Comparison of ENCODE assay signal across 8 cellular contexts in the genomic region with DNA sequence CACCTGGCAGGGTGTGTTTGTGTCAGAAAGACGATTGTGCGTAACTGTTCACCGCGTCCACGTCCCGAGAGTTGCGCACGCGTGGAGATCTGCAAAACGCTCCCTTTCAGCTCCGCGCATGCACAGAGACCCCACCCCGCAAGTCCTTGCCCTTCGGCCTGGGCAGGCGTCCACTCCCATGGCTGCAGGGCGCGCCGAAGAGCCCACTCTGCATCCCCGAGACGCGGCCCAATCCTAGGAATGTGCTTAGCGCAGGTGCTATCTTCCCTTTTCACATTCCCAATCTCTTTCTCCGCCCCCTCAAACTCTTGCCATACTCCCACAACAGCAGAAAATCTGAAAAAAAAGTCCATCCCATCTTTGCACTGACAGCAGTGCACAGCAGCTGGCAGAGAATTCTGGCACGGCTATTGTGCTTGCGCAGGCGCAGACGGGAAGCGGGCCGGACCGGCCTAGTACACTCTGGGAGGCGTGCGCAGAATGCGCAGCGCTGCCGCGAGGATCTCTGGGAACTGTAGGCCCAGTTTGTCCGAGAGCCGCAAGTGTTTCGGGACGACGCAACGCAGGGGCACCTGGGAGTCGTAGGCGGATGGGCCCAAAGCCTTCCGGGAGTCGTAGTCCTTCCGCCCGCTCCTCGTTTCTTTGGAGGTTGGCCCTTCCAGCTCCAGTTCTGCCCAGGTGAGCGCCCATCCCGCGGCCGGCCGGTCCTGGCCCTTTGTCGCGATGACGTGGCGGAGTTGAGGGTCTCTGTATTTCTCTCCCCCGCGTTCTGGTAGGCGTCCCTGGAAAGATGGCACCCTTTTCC. TPM values are rescaled to one million over a fixed set of nuclear protein-coding genes. Genes with fewer than 3 reads are reported as not detected.
A peak's percentile ranks its signal among the peaks of the same experiment; 100 is the strongest.
DNase-seq lines count a peak whose midpoint lies in the region; TF ChIP-seq lines count a peak whose summit lies in the region.

No MANE protein-coding gene starts in this region.

- H3K4me3 ChIP-seq in neutrophil (ENCODE audit: low read depth in 1 of 2, low read length in 1 of 2) = peak overlapping the region; percentile 59 to 74

- POLR2A ChIA-PET in HEK293T (lab: Yijun Ruan, JAX) = interaction anchor here (0.6 to 1.6 kb wide), 5 partner anchors 9 to 227 kb away, joined by 3 to 8 read pairs (median 4); partner anchors contain the start of gene ZNF175

- peaks cover 14 to 27% of the 10 kb centered on the region in 2 experiments for H3K4me1 ChIP-seq in neutrophil (ENCODE audit: control insufficient read depth in 1 of 2, insufficient read depth in 1 of 2, low read depth in 1 of 2, low read length in 1 of 2)

- TF ChIP-seq CTCF in neutrophil (IDR thresholded peaks at IDR 0.05) = no peak

- H3K36me3 ChIP-seq in neutrophil = no peaks in the 10 kb centered on the region

- CTCF ChIA-PET in HEK293T (lab: Yijun Ruan, JAX) = no interaction called here

- H3K27me3 ChIP-seq in neutrophil = peaks cover 7% of the 10 kb centered on the region

- no peaks in the 10 kb centered on the region for H3K9me3 ChIP-seq in neutrophil

- peak overlapping the region; percentile 49 for H3K27ac ChIP-seq in neutrophil
- H3K27ac ChIP-seq in substantia nigra (ENCODE audit: low read depth, low read length, poor library complexity, severe bottlenecking) = peak overlapping the region; percentile 87

- DNase-seq in GM03348 (ENCODE audit: low spot score) (peak; percentile 99), HEK293T (ENCODE audit: extremely low spot score) (peak; percentile 97), MV-4-11 (lab: John Stamatoyannopoulos, UW) (peak; percentile 99), SK-N-DZ (ENCODE audit: low spot score) (peak; percentile 90), germinal center (ENCODE audit: low spot score) (peak; percentile 97), substantia nigra (lab: John Stamatoyannopoulos, UW) (peak; percentile 83 to 99 (median 98))
- DNase-seq in activated naive CD4-positive, alpha-beta T cell treated with anti-CD3 and anti-CD28 coated beads, Interleukin-2, amount 50 U/mL, for 16 hours = peak; percentile 96

TF ChIP-seq in HEK293T, 16 proteins besides CTCF, POLR2A, EP300 and RAD21:
- peak; percentile 59 for TF ChIP-seq L3MBTL2 (conservative IDR thresholded peaks at IDR 0.05)
- TF ChIP-seq FOXM1 (IDR thresholded peaks at IDR 0.05; ENCODE audit: borderline replicate concordance) = no peak
- TF ChIP-seq ELF4 (IDR thresholded peaks at IDR 0.05) = peak; percentile 51
- TF ChIP-seq, protein P1, sequence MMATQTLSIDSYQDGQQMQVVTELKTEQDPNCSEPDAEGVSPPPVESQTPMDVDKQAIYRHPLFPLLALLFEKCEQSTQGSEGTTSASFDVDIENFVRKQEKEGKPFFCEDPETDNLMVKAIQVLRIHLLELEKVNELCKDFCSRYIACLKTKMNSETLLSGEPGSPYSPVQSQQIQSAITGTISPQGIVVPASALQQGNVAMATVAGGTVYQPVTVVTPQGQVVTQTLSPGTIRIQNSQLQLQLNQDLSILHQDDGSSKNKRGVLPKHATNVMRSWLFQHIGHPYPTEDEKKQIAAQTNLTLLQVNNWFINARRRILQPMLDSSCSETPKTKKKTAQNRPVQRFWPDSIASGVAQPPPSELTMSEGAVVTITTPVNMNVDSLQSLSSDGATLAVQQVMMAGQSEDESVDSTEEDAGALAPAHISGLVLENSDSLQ (IDR thresholded peaks at IDR 0.05) = no peak
- TF ChIP-seq HDGF (IDR thresholded peaks at IDR 0.05; ENCODE audit: borderline replicate concordance) = no peak
- no peak for TF ChIP-seq LEF1 (IDR thresholded peaks at IDR 0.05; ENCODE audit: borderline replicate concordance)
- peak; percentile 80 for TF ChIP-seq SUZ12 (IDR thresholded peaks at IDR 0.05)
- no peak for TF ChIP-seq SP1 (IDR thresholded peaks at IDR 0.05)
- TF ChIP-seq TARDBP (IDR thresholded peaks at IDR 0.05) = no peak

RNA-seq across cellular contexts. Expression of gene ZNF175, which starts 23.1 kb away (rescaled TPM):
- polyA plus RNA-seq in SK-N-DZ (2014; cell fraction: cytosol; rRNA removed) = 2.9 and 5.4 TPM in 2 replicates
- polyA plus RNA-seq in SK-N-DZ (2014; cell fraction: nucleus; rRNA removed) = 3.5 and 5.9 TPM in 2 replicates

RNA-seq across cellular contexts. Expression of gene SIGLEC5, which starts 36.0 kb away (rescaled TPM):
- not detected in 2 replicates for polyA plus RNA-seq in SK-N-DZ (2014; cell fraction: cytosol; rRNA removed)
- polyA plus RNA-seq in SK-N-DZ (2014; cell fraction: nucleus; rRNA removed) = not detected in 2 replicates

RNA-seq across cellular contexts. Expression of gene SIGLEC14, which starts 52.5 kb away (rescaled TPM):
- polyA plus RNA-seq in SK-N-DZ (2014; cell fraction: cytosol; rRNA removed) = not detected in 2 replicates
- not detected in 2 replicates for polyA plus RNA-seq in SK-N-DZ (2014; cell fraction: nucleus; rRNA removed)

Comparison
In these comparisons a context has a peak if more than half of its experiments do, and no peak if none do; other contexts are left out.
1. Peak in every context shown above with its lines: DNase-seq, H3K4me3 ChIP-seq and H3K27ac ChIP-seq.